ENCODE assay signal across 10 cellular contexts in genomic region chr11:135033545-135033944, GRCh38.
DNase-seq lines count a peak whose midpoint lies in the region; ATAC-seq and TF ChIP-seq lines count a peak whose summit lies in the region.
"Had no signal": no experiment of that assay in that cellular context is flagged by ENCODE, and none has a peak within 500 bp of the region (broad histone marks: within the 10 kb centered on the region; RNA-seq: fewer than 3 reads in every experiment).

No MANE protein-coding gene starts in this region.

- no peaks in the 10 kb centered on the region for H3K9me3 ChIP-seq in endodermal cell (ENCODE audit: control insufficient read depth, low read length)
- H3K9me3 ChIP-seq in Peyer's patch = no peaks in the 10 kb centered on the region
- H3K9me3 ChIP-seq: prostate gland, SJSA1 had no signal

- H3K4me3 ChIP-seq in endodermal cell (ENCODE audit: low read length) (no peak overlapping the region), Peyer's patch (no peak overlapping the region)
- H3K4me3 ChIP-seq: prostate gland, SJSA1 had no signal

- TF ChIP-seq CTCF in endodermal cell (conservative IDR thresholded peaks at IDR 0.05) (peak; percentile 76), nephron progenitor cell (IDR thresholded peaks at IDR 0.05) (peak; percentile 20), Peyer's patch (IDR thresholded peaks at IDR 0.05) (peak in 3 of 6 experiments; percentile 45 to 58 (median 51))

- no peaks in the 10 kb centered on the region for H3K36me3 ChIP-seq in endodermal cell (ENCODE audit: control insufficient read depth, insufficient read depth, low read length)
- no peaks in the 10 kb centered on the region for H3K36me3 ChIP-seq in Peyer's patch
- H3K36me3 ChIP-seq: prostate gland, SJSA1 had no signal

- no peak for ATAC-seq in GM18861 (IDR thresholded peaks at IDR 0.05; ENCODE audit: unreplicated experiment)

- DNase-seq in Daoy (ENCODE audit: low read depth) = peak; percentile 19
- DNase-seq in NCI-H2227 treated with DMSO at 0.1 percent for 48 hours (lab: John Stamatoyannopoulos, UW) = peak; percentile 0
- peak; percentile 88 for DNase-seq in endodermal cell
- peak; percentile 50 for DNase-seq in nephron progenitor cell
- no peak for DNase-seq in kidney glomerular epithelial cell (lab: John Stamatoyannopoulos, UW)
- DNase-seq in Peyer's patch = no peak
- no peak for DNase-seq in NCI-H1048 (lab: John Stamatoyannopoulos, UW)

- H3K4me3 Mint-ChIP-seq in endodermal cell (no peak overlapping the region), nephron progenitor cell (no peak overlapping the region)

- no peak overlapping the region for H3K9ac ChIP-seq in endodermal cell (ENCODE audit: extremely low read depth, low read length, poor library complexity, severe bottlenecking)

- H3K36me3 Mint-ChIP-seq in endodermal cell (ENCODE audit: low read depth) (no peaks in the 10 kb centered on the region), nephron progenitor cell (ENCODE audit: low read depth) (no peaks in the 10 kb centered on the region)

- no peak for TF ChIP-seq POLR2A in Peyer's patch (IDR thresholded peaks at IDR 0.05)

- H3K9me3 Mint-ChIP-seq in endodermal cell (no peaks in the 10 kb centered on the region), nephron progenitor cell (no peaks in the 10 kb centered on the region)

- WGBS in endodermal cell (ENCODE audit: insufficient coverage in 1 of 2, insufficient read length in 1 of 2), 2 experiments = 32 to 47% methylated on average over 2 to 5 of the region's 5 CpGs

- H3K27ac ChIP-seq in endodermal cell (ENCODE audit: low read depth, low read length) (no peak overlapping the region), Peyer's patch (no peak overlapping the region)
- H3K27ac ChIP-seq: prostate gland, SJSA1 had no signal

- H3K27me3 ChIP-seq in endodermal cell (ENCODE audit: control insufficient read depth, insufficient read depth, low read length, poor library complexity, severe bottlenecking) = no peaks in the 10 kb centered on the region
- no peaks in the 10 kb centered on the region for H3K27me3 ChIP-seq in Peyer's patch
- H3K27me3 ChIP-seq: SJSA1 had no signal

- no peaks in the 10 kb centered on the region for H3K4me1 ChIP-seq in endodermal cell (ENCODE audit: control insufficient read depth, insufficient read depth, low read length)
- no peaks in the 10 kb centered on the region for H3K4me1 ChIP-seq in Peyer's patch
- H3K4me1 ChIP-seq: prostate gland, SJSA1 had no signal

- H3K4me1 Mint-ChIP-seq in endodermal cell = peaks cover 8% of the 10 kb centered on the region
- peaks cover 4% of the 10 kb centered on the region for H3K4me1 Mint-ChIP-seq in nephron progenitor cell

- H3K27ac Mint-ChIP-seq in endodermal cell = no peak overlapping the region
- H3K27ac Mint-ChIP-seq in nephron progenitor cell = no peak overlapping the region

- peaks cover 9% of the 10 kb centered on the region for H3K27me3 Mint-ChIP-seq in endodermal cell (ENCODE audit: insufficient read depth)
- H3K27me3 Mint-ChIP-seq in nephron progenitor cell (ENCODE audit: low read depth, poor library complexity) = peaks cover 48% of the 10 kb centered on the region

Comparison
In these comparisons a context has a peak if more than half of its experiments do, and no peak if none do; other contexts are left out.
1. DNase-seq: peak in Daoy (single experiment), NCI-H2227 treated with DMSO at 0.1 percent for 48 hours (single experiment), endodermal cell (single experiment) and nephron progenitor cell (single experiment); none in kidney glomerular epithelial cell (single experiment), Peyer's patch (0 of 3) and NCI-H1048 (single experiment).